In the genomic region with DNA sequence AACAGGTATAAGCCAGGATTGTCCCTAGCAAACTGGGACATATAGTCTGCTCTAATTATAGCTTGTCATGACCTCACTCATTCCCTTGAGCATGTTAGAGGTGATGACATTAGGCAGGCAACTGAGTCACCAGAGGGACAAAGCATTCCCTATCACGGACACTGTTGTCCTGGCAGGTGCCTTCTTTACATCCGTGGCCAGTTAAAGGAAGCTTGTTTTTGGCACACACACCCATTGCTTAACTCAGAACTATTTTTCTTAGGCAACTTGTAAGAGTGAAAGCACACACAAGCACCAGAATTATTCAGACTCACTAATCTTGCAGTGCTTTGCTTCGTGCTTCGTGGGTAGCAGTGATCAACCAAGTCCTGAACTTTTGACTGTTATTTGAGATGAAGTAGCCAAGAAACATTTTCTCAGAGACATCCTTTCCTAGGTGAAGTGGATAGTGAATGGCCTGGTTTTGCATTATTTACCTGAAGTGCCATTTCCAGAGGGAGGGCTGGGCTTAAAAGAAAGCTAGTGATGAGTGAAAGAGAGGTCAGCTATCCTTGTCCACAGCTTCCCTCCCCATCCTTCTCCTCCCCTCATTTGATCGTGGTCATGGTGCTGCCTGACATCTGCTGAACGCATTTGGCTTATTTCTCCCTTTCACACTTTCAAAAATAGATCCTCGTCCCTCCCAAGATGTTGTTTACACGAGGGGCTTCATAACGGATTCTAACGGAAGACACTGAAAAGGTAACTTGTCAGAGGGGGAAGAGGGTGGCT, we compare ENCODE assay signal across 19 cellular contexts.
DNase-seq lines count a peak whose midpoint lies in the region; ATAC-seq and TF ChIP-seq lines count a peak whose summit lies in the region.
"Had no signal": no experiment of that assay in that cellular context is flagged by ENCODE, and none has a peak within 500 bp of the region (broad histone marks: within the 10 kb centered on the region; RNA-seq: fewer than 3 reads in every experiment).

No MANE protein-coding gene starts in this region.

- H3K4me3 Mint-ChIP-seq in WTC11 (no peak overlapping the region), neural progenitor cell (no peak overlapping the region)
- H3K4me3 Mint-ChIP-seq: activated CD4-positive, alpha-beta T cell treated with anti-CD3 and anti-CD28 coated beads for 36 hours; activated naive CD4-positive, alpha-beta T cell treated with anti-CD3 and anti-CD28 coated beads for 36 hours; stimulated activated effector memory CD8-positive, alpha-beta T cell treated with anti-CD3 and anti-CD28 coated beads, Interleukin-12 subunit alpha, Interleukin-12 subunit beta, amount 100 ng/mL, for 72 hours had no signal

- H3F3A ChIP-seq in neural progenitor cell (ENCODE audit: low read depth): no peaks in the 10 kb centered on the region

- H3K27me3 ChIP-seq in adipocyte (replicated peaks; ENCODE audit: control insufficient read depth, insufficient read depth, low read length) (no peaks in the 10 kb centered on the region), psoas muscle (ENCODE audit: insufficient read depth in 3 of 3, low read length in 2 of 3) (no peaks in the 10 kb centered on the region), neural progenitor cell (no peaks in the 10 kb centered on the region)

- CTCF ChIA-PET in WTC11 (lab: Charles Lee): no interaction called here

- no peaks in the 10 kb centered on the region for H3K9me3 ChIP-seq in adipocyte (ENCODE audit: control insufficient read depth, low read length)
- H3K9me3 ChIP-seq in psoas muscle: no peaks in the 10 kb centered on the region
- H3K9me3 ChIP-seq in neural progenitor cell (ENCODE audit: low read depth): no peaks in the 10 kb centered on the region

- no peaks in the 10 kb centered on the region for H3K79me2 ChIP-seq in neural progenitor cell (ENCODE audit: low read depth)

- H3K9me3 Mint-ChIP-seq in WTC11: no peaks in the 10 kb centered on the region
- no peaks in the 10 kb centered on the region for H3K9me3 Mint-ChIP-seq in neural progenitor cell
- H3K9me3 Mint-ChIP-seq: activated naive CD4-positive, alpha-beta T cell treated with anti-CD3 and anti-CD28 coated beads for 36 hours; stimulated activated effector memory CD8-positive, alpha-beta T cell treated with anti-CD3 and anti-CD28 coated beads, Interleukin-12 subunit alpha, Interleukin-12 subunit beta, amount 100 ng/mL, for 72 hours had no signal

- H3K4me1 ChIP-seq in adipocyte (ENCODE audit: control insufficient read depth, insufficient read depth, low read length) (peaks cover 58% of the 10 kb centered on the region), psoas muscle (peaks cover 49% of the 10 kb centered on the region), neural progenitor cell (no peaks in the 10 kb centered on the region)

- H3K27ac ChIP-seq in psoas muscle (peak overlapping the region; percentile 97), neural progenitor cell (no peak overlapping the region)
- H3K27ac ChIP-seq: skin epidermis had no signal

- no peaks in the 10 kb centered on the region for H3K4me1 Mint-ChIP-seq in WTC11
- no peaks in the 10 kb centered on the region for H3K4me1 Mint-ChIP-seq in neural progenitor cell
- H3K4me1 Mint-ChIP-seq: activated CD4-positive, alpha-beta T cell treated with anti-CD3 and anti-CD28 coated beads for 36 hours; stimulated activated effector memory CD8-positive, alpha-beta T cell treated with anti-CD3 and anti-CD28 coated beads, Interleukin-12 subunit alpha, Interleukin-12 subunit beta, amount 100 ng/mL, for 72 hours had no signal

- intact Hi-C loops in psoas muscle (cut with DNase I): loop anchor here (5.0 to 10.0 kb wide), 3 partner anchors 37 to 195 kb away; partner anchors contain the start of gene GORAB (in 1 of the 2)

- H3K9ac ChIP-seq in adipocyte (ENCODE audit: low read length) (peak overlapping the region; percentile 16), neural progenitor cell (no peak overlapping the region)

- DNase-seq in AG09309 (ENCODE audit: low read depth): peak; percentile 48
- peak; percentile 80 for DNase-seq in adipocyte (ENCODE audit: low read depth)
- peak; percentile 70 for DNase-seq in fibroblast of pulmonary artery (ENCODE audit: low read depth)
- DNase-seq in psoas muscle: peak; percentile 52 to 69
- no peak for DNase-seq in WTC11 (ENCODE audit: low spot score)
- no peak for DNase-seq in neural progenitor cell (ENCODE audit: low spot score)
- DNase-seq in NCI-H82 (lab: John Stamatoyannopoulos, UW): no peak
- DNase-seq: activated CD4-positive, alpha-beta T cell treated with anti-CD3 and anti-CD28 coated beads for 36 hours; activated CD8-positive, alpha-beta memory T cell treated with anti-CD3 and anti-CD28 coated beads, Interleukin-2, amount 50 U/mL, for 48 hours; activated naive CD4-positive, alpha-beta T cell treated with anti-CD3 and anti-CD28 coated beads for 36 hours; Calu3; caudate nucleus; islet precursor cell; Kasumi-1; NCI-H1417 treated with DMSO at 0.1 percent for 48 hours; SHP77 had no signal

- no peaks in the 10 kb centered on the region for H3K36me3 Mint-ChIP-seq in WTC11
- peaks cover 4% of the 10 kb centered on the region for H3K36me3 Mint-ChIP-seq in neural progenitor cell
- H3K36me3 Mint-ChIP-seq: stimulated activated effector memory CD8-positive, alpha-beta T cell treated with anti-CD3 and anti-CD28 coated beads, Interleukin-12 subunit alpha, Interleukin-12 subunit beta, amount 100 ng/mL, for 72 hours had no signal

- no peak overlapping the region for H3K4me3 ChIP-seq in AG09309 (ENCODE audit: control insufficient read depth, low read depth, low read length)
- H3K4me3 ChIP-seq in adipocyte (ENCODE audit: low read length): peak overlapping the region; percentile 19
- no peak overlapping the region for H3K4me3 ChIP-seq in fibroblast of pulmonary artery (replicated peaks; ENCODE audit: low read depth, low read length)
- peak overlapping the region; percentile 48 for H3K4me3 ChIP-seq in psoas muscle
- no peak overlapping the region for H3K4me3 ChIP-seq in neural progenitor cell
- H3K4me3 ChIP-seq: skin epidermis had no signal

- no peak overlapping the region for H2AFZ ChIP-seq in neural progenitor cell (replicated peaks)

- 18 to 22% (median 20%) methylated on average over 10 of the region's 10 CpGs for WGBS in psoas muscle, 3 donors

- H3K36me3 ChIP-seq in adipocyte (ENCODE audit: control insufficient read depth, insufficient read depth, low read length, severe bottlenecking) (peaks cover 76% of the 10 kb centered on the region), psoas muscle (ENCODE audit: insufficient read depth in 1 of 2, low read depth in 1 of 2) (peaks cover 0 to 23% of the 10 kb centered on the region in 2 donors), neural progenitor cell (no peaks in the 10 kb centered on the region)

- H3K27ac Mint-ChIP-seq in WTC11: no peak overlapping the region
- H3K27ac Mint-ChIP-seq in neural progenitor cell: no peak overlapping the region
- H3K27ac Mint-ChIP-seq: activated CD4-positive, alpha-beta T cell treated with anti-CD3 and anti-CD28 coated beads for 36 hours; activated naive CD4-positive, alpha-beta T cell treated with anti-CD3 and anti-CD28 coated beads for 36 hours; stimulated activated effector memory CD8-positive, alpha-beta T cell treated with anti-CD3 and anti-CD28 coated beads, Interleukin-12 subunit alpha, Interleukin-12 subunit beta, amount 100 ng/mL, for 72 hours had no signal

- no peaks in the 10 kb centered on the region for H4K20me1 ChIP-seq in neural progenitor cell (ENCODE audit: low read depth)

- H3K27me3 Mint-ChIP-seq in WTC11 (ENCODE audit: low read depth): peaks cover 3% of the 10 kb centered on the region; the same call in 1 of the 2 replicates
- no peaks in the 10 kb centered on the region for H3K27me3 Mint-ChIP-seq in neural progenitor cell (ENCODE audit: insufficient read depth, low read depth)

- ATAC-seq in psoas muscle (peak; percentile 83 to 94 (median 92)), GM19351 (IDR thresholded peaks at IDR 0.05; ENCODE audit: unreplicated experiment) (no peak), WTC11 (no peak)
- ATAC-seq: activated CD4-positive, alpha-beta T cell treated with anti-CD3 and anti-CD28 coated beads for 36 hours; stimulated activated effector memory CD8-positive, alpha-beta T cell treated with anti-CD3 and anti-CD28 coated beads, Interleukin-12 subunit alpha, Interleukin-12 subunit beta, amount 100 ng/mL, for 72 hours had no signal

- H3K4me2 ChIP-seq in neural progenitor cell: no peak overlapping the region

- POLR2A ChIA-PET in WTC11 (lab: Charles Lee): no interaction called here

- no peak for TF ChIP-seq CTCF in AG09309 (IDR thresholded peaks at IDR 0.05; ENCODE audit: control insufficient read depth, insufficient read depth, low read depth, low read length, missing control alignments)
- TF ChIP-seq CTCF in fibroblast of pulmonary artery (IDR thresholded peaks at IDR 0.05; ENCODE audit: low read length, missing control alignments): no peak
- no peak for TF ChIP-seq CTCF in psoas muscle (IDR thresholded peaks at IDR 0.05)
- no peak for TF ChIP-seq CTCF in WTC11 (IDR thresholded peaks at IDR 0.05)
- no peak for TF ChIP-seq CTCF in neural progenitor cell (IDR thresholded peaks at IDR 0.05)

TF ChIP-seq in WTC11, 78 proteins besides CTCF, POLR2A, EP300 and RAD21 (continues in another document):
- no peak for TF ChIP-seq ERG (CRISPR knock-in tag; IDR thresholded peaks at IDR 0.05)
- TF ChIP-seq NR2C2 (CRISPR knock-in tag; IDR thresholded peaks at IDR 0.05): no peak
- no peak for TF ChIP-seq ZNF317 (CRISPR knock-in tag; IDR thresholded peaks at IDR 0.05; ENCODE audit: borderline replicate concordance, low read depth)
- no peak for TF ChIP-seq SP1 (CRISPR knock-in tag; conservative IDR thresholded peaks at IDR 0.05)
- no peak for TF ChIP-seq TP53 (CRISPR knock-in tag; IDR thresholded peaks at IDR 0.05)
- TF ChIP-seq SMAD3 (CRISPR knock-in tag; IDR thresholded peaks at IDR 0.05; ENCODE audit: borderline replicate concordance): no peak
- TF ChIP-seq ZNF423 (CRISPR knock-in tag; IDR thresholded peaks at IDR 0.05): no peak

Comparison
In these comparisons a context has a peak if more than half of its experiments do, and no peak if none do; other contexts are left out.
1. DNase-seq: peak in AG09309 (single experiment), adipocyte (single experiment), fibroblast of pulmonary artery (single experiment) and psoas muscle (2 of 2); none in WTC11 (single experiment), neural progenitor cell (single experiment) and NCI-H82 (single experiment).
2. H3K4me3 ChIP-seq: peak in adipocyte (single experiment) and psoas muscle (single experiment); none in AG09309 (single experiment), fibroblast of pulmonary artery (single experiment) and neural progenitor cell (single experiment).
3. ATAC-seq: peak in psoas muscle (4 of 4); none in GM19351 (single experiment) and WTC11 (single experiment).